In genomic region chr11:62786318-62787004, GRCh38 we compare ENCODE assay signal across 8 cellular contexts. TPM values are rescaled to one million over a fixed set of nuclear protein-coding genes. Genes with fewer than 3 reads are reported as not detected.
DNase-seq lines count a peak whose midpoint lies in the region; TF ChIP-seq lines count a peak whose summit lies in the region.

No MANE protein-coding gene starts in this region.

- H3K9ac ChIP-seq in endocrine pancreas (ENCODE audit: control insufficient read depth, insufficient read depth, low read length) = peak overlapping the region; percentile 71

- H3K4me3 ChIP-seq in endocrine pancreas (ENCODE audit: control insufficient read depth, insufficient read depth, low read length) = no peak overlapping the region

- TF ChIP-seq CTCF in GM20000 (IDR thresholded peaks at IDR 0.05; ENCODE audit: extremely low read depth, missing control alignments) = peak; percentile 99

- H3K27me3 ChIP-seq in endocrine pancreas (ENCODE audit: control insufficient read depth, insufficient read depth, low read length) = no peaks in the 10 kb centered on the region

- H3K36me3 ChIP-seq in endocrine pancreas (ENCODE audit: control insufficient read depth, insufficient read depth, low read length) = no peaks in the 10 kb centered on the region

- no peaks in the 10 kb centered on the region for H3K4me1 ChIP-seq in endocrine pancreas (ENCODE audit: control insufficient read depth, insufficient read depth, low read length)

- DNase-seq in COLO668 (lab: John Stamatoyannopoulos, UW; ENCODE audit: unreplicated experiment) = peak; percentile 90
- DNase-seq in GM20000 (ENCODE audit: low spot score) = peak; percentile 93
- DNase-seq in HT1080 (ENCODE audit: low read depth) = peak; percentile 82
- peak; percentile 76 for DNase-seq in NOMO-1 treated with dmso at 0.1 percent for 144 hours (lab: John Stamatoyannopoulos, UW; ENCODE audit: unreplicated experiment)
- DNase-seq in activated CD8-positive, alpha-beta memory T cell treated with anti-CD3 and anti-CD28 coated beads, Interleukin-2, amount 50 U/mL, for 4 hours = peak; percentile 83
- peak; percentile 96 for DNase-seq in mesenteric fat pad (ENCODE audit: low spot score)
- DNase-seq in stimulated activated CD8-positive, alpha-beta memory T cell treated with anti-CD3 and anti-CD28 coated beads, Interleukin-15, amount 100 ng/mL, for 24 hours (ENCODE audit: low read depth) = peak; percentile 70

- no peaks in the 10 kb centered on the region for H3K9me3 ChIP-seq in endocrine pancreas (ENCODE audit: control insufficient read depth, low read length)

RNA-seq across cellular contexts. Expression of gene TMEM179B, which starts 0.7 kb away (rescaled TPM):
- 112 and 181 TPM in 2 replicates for total RNA-seq in HT1080 (2014; rRNA removed; shearing (Covaris generic))
- polyA plus RNA-seq in HT1080 (2015; cell fraction: cytosol; rRNA removed) = 141 and 164 TPM in 2 replicates
- 59.2 and 78.0 TPM in 2 replicates for polyA plus RNA-seq in HT1080 (2015; cell fraction: nucleus; rRNA removed)
- total RNA-seq in mesenteric fat pad = 30.6 TPM

RNA-seq across cellular contexts. Expression of gene TMEM223, which starts 5.3 kb away (rescaled TPM):
- 46.4 and 47.4 TPM in 2 replicates for total RNA-seq in HT1080 (2014; rRNA removed; shearing (Covaris generic))
- 48.8 and 51.5 TPM in 2 replicates for polyA plus RNA-seq in HT1080 (2015; cell fraction: cytosol; rRNA removed)
- polyA plus RNA-seq in HT1080 (2015; cell fraction: nucleus; rRNA removed) = 17.9 and 21.4 TPM in 2 replicates
- 14.7 TPM for total RNA-seq in mesenteric fat pad

RNA-seq across cellular contexts. Expression of gene TAF6L, which starts 15.3 kb away (rescaled TPM):
- 27.0 and 29.2 TPM in 2 replicates for total RNA-seq in HT1080 (2014; rRNA removed; shearing (Covaris generic))
- polyA plus RNA-seq in HT1080 (2015; cell fraction: cytosol; rRNA removed) = 10.8 and 12.5 TPM in 2 replicates
- 40.8 and 54.1 TPM in 2 replicates for polyA plus RNA-seq in HT1080 (2015; cell fraction: nucleus; rRNA removed)
- 22.3 TPM for total RNA-seq in mesenteric fat pad

RNA-seq across cellular contexts. Expression of gene NXF1, which starts 18.8 kb away (rescaled TPM):
- 27.4 and 46.3 TPM in 2 replicates for total RNA-seq in HT1080 (2014; rRNA removed; shearing (Covaris generic))
- polyA plus RNA-seq in HT1080 (2015; cell fraction: cytosol; rRNA removed) = 30.6 and 33.5 TPM in 2 replicates
- 94.4 and 99.5 TPM in 2 replicates for polyA plus RNA-seq in HT1080 (2015; cell fraction: nucleus; rRNA removed)
- 77.6 TPM for total RNA-seq in mesenteric fat pad

RNA-seq across cellular contexts. Expression of gene POLR2G, which starts 25.1 kb away (rescaled TPM):
- total RNA-seq in HT1080 (2014; rRNA removed; shearing (Covaris generic)) = 92.6 and 143 TPM in 2 replicates
- polyA plus RNA-seq in HT1080 (2015; cell fraction: cytosol; rRNA removed) = 83.9 and 86.6 TPM in 2 replicates
- polyA plus RNA-seq in HT1080 (2015; cell fraction: nucleus; rRNA removed) = 66.0 and 68.5 TPM in 2 replicates
- total RNA-seq in mesenteric fat pad = 44.7 TPM
